ENCODE assay signal across 1 cellular context in genomic region chr1:246104927-246105326, GRCh38.
TF ChIP-seq lines count a peak whose summit lies in the region.

No MANE protein-coding gene starts in this region.

TF ChIP-seq in SK-N-SH treated with all-trans-retinoic acid at 6 μM for 48 hours, 23 proteins besides CTCF, POLR2A, EP300 and RAD21 (continued from another document):
- no peak for TF ChIP-seq ZFP3 (CRISPR knock-in tag; IDR thresholded peaks at IDR 0.05)
- TF ChIP-seq PATZ1 (CRISPR knock-in tag; IDR thresholded peaks at IDR 0.05; ENCODE audit: borderline replicate concordance), result no peak
- no peak for TF ChIP-seq CREB5 (CRISPR knock-in tag; IDR thresholded peaks at IDR 0.05; ENCODE audit: low read depth)
